In the genomic region with DNA sequence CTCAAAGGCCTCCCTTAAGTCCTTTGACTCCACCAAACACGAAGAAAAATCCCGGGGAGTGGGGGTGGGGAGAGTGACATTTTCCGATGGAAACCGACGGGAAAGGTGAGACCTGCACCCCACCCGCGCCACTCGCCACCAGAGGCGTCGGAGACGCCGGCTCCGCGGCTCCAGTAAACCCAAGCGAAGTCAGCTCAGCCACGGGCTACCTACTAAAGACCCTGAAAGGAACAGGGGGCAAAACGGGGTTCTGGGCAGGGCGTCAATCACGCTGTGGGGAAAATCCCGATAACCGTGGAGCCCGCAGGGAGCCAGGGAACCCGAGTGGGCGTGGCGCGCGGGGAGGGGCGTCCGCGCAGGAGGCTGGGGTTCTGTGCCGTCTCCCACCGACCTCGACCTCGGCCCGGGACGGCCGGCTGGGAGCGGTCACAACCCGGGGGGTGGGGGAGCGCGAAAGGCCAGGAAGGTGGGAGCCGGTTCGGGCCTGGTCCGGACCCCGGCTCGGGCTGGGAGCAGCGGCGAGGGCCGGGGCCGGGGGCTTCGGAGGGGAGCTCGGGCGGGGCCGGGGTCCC, we compare ENCODE assay signal across 8 cellular contexts. TPM values are rescaled to one million over a fixed set of nuclear protein-coding genes. Genes with fewer than 3 reads are reported as not detected.
A peak's percentile ranks its signal among the peaks of the same experiment; 100 is the strongest.
DNase-seq lines count a peak whose midpoint lies in the region; ATAC-seq lines count a peak whose summit lies in the region.

No MANE protein-coding gene starts in this region.

- H3K9ac ChIP-seq in iPS-15b (ENCODE audit: low read depth, low read length), result peak overlapping the region; percentile 85

- 0 to 1% (median 0%) methylated on average over 46 to 54 of the region's 54 CpGs for WGBS in adipose tissue, 3 donors

- no peaks in the 10 kb centered on the region for H3K4me1 ChIP-seq in iPS-15b (ENCODE audit: control insufficient read depth, insufficient read depth, low read length)

- DNase-seq in SK-MEL-5 (ENCODE audit: low read depth, low spot score), result peak; percentile 8
- peak; percentile 18 to 35 for DNase-seq in stimulated activated CD4-positive, alpha-beta T cell treated with anti-CD3 and anti-CD28 coated beads, Interleukin-15, amount 100 ng/mL, for 1 hour (ENCODE audit: low read depth in 1 of 2, low spot score in 1 of 2)
- no peak for DNase-seq in NCI-H1930 (lab: John Stamatoyannopoulos, UW)
- DNase-seq in GF-D8 (lab: John Stamatoyannopoulos, UW), result no peak

- in situ Hi-C loops in SK-MEL-5 (cut with HindIII; ENCODE audit: low pct_unique_long_range_greater_than_20kb, low sequenced_read_pairs), result no loop called here

- no peaks in the 10 kb centered on the region for H3K9me3 ChIP-seq in iPS-15b (ENCODE audit: control insufficient read depth, insufficient read depth, low read length)

- H3K4me3 ChIP-seq in iPS-15b (ENCODE audit: low read depth, low read length), result peak overlapping the region; percentile 78

- ATAC-seq in GM18502 (IDR thresholded peaks at IDR 0.05; ENCODE audit: poor library complexity, unreplicated experiment) (peak; percentile 48), HG02870 (IDR thresholded peaks at IDR 0.05; ENCODE audit: unreplicated experiment) (peak; percentile 32)

- H3K27me3 ChIP-seq in iPS-15b (ENCODE audit: control insufficient read depth, insufficient read depth, low read length), result no peaks in the 10 kb centered on the region

- H3K27ac ChIP-seq in adipose tissue (ENCODE audit: low read depth, low read length), result peak overlapping the region; percentile 90

- no peaks in the 10 kb centered on the region for H3K36me3 ChIP-seq in iPS-15b (ENCODE audit: control insufficient read depth, insufficient read depth, low read length)

RNA-seq across cellular contexts. Expression of a gene that starts 0.6 kb away (rescaled TPM):
- total RNA-seq in SK-MEL-5 (2014; rRNA removed; shearing (Covaris generic)), result 75.5 and 78.4 TPM in 2 replicates
- polyA plus RNA-seq in SK-MEL-5 (2015; cell fraction: cytosol; rRNA removed), result 75.8 and 89.2 TPM in 2 replicates
- 114 and 134 TPM in 2 replicates for polyA plus RNA-seq in SK-MEL-5 (2015; cell fraction: nucleus; rRNA removed)
- 10 to 100 TPM; 53.3 to 71.9 (median 65.0) TPM for polyA plus RNA-seq in adipose tissue

RNA-seq across cellular contexts. Expression of a gene that starts 50.8 kb away (rescaled TPM):
- total RNA-seq in SK-MEL-5 (2014; rRNA removed; shearing (Covaris generic)), result 3.5 and 4.8 TPM in 2 replicates
- polyA plus RNA-seq in SK-MEL-5 (2015; cell fraction: cytosol; rRNA removed), result 6.3 and 10.4 TPM in 2 replicates
- polyA plus RNA-seq in SK-MEL-5 (2015; cell fraction: nucleus; rRNA removed), result 6.4 and 23.8 TPM in 2 replicates
- 10 to 100 TPM in 1 of 3 donors, 1 to 10 TPM in 2; 6.1 to 12.5 (median 8.6) TPM for polyA plus RNA-seq in adipose tissue

Comparison
In these comparisons a context has a peak if more than half of its experiments do, and no peak if none do; other contexts are left out.
1. DNase-seq: peak in SK-MEL-5 (single experiment) and stimulated activated CD4-positive, alpha-beta T cell treated with anti-CD3 and anti-CD28 coated beads, Interleukin-15, amount 100 ng/mL, for 1 hour (2 of 2); none in NCI-H1930 (0 of 2) and GF-D8 (single experiment).